ENCODE assay signal across 22 cellular contexts in genomic region chr17:43140396-43141332, GRCh38. TPM values are rescaled to one million over a fixed set of nuclear protein-coding genes. Genes with fewer than 3 reads are reported as not detected.
A peak's percentile ranks its signal among the peaks of the same experiment; 100 is the strongest.
DNase-seq lines count a peak whose midpoint lies in the region; ATAC-seq and TF ChIP-seq lines count a peak whose summit lies in the region.
"Had no signal": no experiment of that assay in that cellular context is flagged by ENCODE, and none has a peak within 500 bp of the region (broad histone marks: within the 10 kb centered on the region; RNA-seq: fewer than 3 reads in every experiment).

No MANE protein-coding gene starts in this region.

- no peak for TF ChIP-seq CTCF in HL-60 (IDR thresholded peaks at IDR 0.05; ENCODE audit: insufficient read depth, low read length)
- TF ChIP-seq CTCF in endothelial cell (IDR thresholded peaks at IDR 0.05; ENCODE audit: unreplicated experiment): no peak

- H3K36me3 Mint-ChIP-seq in endothelial cell (ENCODE audit: low read depth, unreplicated experiment): peaks cover 5% of the 10 kb centered on the region
- H3K36me3 Mint-ChIP-seq: natural killer cell treated with Interleukin-12 subunit alpha and Interleukin-12 subunit beta and Interleukin-15 and Interleukin-18, amount 100 ng/mL, for 72 hours had no signal

- H3K4me3 ChIP-seq in HL-60 (replicated peaks; ENCODE audit: insufficient read depth, low read length): no peak overlapping the region
- H3K4me3 ChIP-seq: hepatocyte, testis had no signal

- H3K9me3 Mint-ChIP-seq in endothelial cell (ENCODE audit: unreplicated experiment): no peaks in the 10 kb centered on the region
- H3K9me3 Mint-ChIP-seq: activated naive CD8-positive, alpha-beta T cell treated with anti-CD3 and anti-CD28 coated beads, Interleukin-2, amount 10 ng/mL, durations not matched to agents 7 days and 5 days; natural killer cell treated with Interleukin-12 subunit alpha and Interleukin-12 subunit beta and Interleukin-15 and Interleukin-18, amount 100 ng/mL, for 72 hours had no signal

- peak overlapping the region; percentile 6 for H3K4me3 Mint-ChIP-seq in endothelial cell (ENCODE audit: unreplicated experiment)
- H3K4me3 Mint-ChIP-seq: activated naive CD8-positive, alpha-beta T cell treated with anti-CD3 and anti-CD28 coated beads, Interleukin-2, amount 10 ng/mL, durations not matched to agents 7 days and 5 days; natural killer cell treated with Interleukin-12 subunit alpha and Interleukin-12 subunit beta and Interleukin-15 and Interleukin-18, amount 100 ng/mL, for 72 hours had no signal

- H3K4me1 Mint-ChIP-seq in endothelial cell (ENCODE audit: unreplicated experiment): peaks cover 5% of the 10 kb centered on the region

- H3K27ac ChIP-seq in HL-60 (replicated peaks): peak overlapping the region; percentile 29
- H3K27ac ChIP-seq: hepatocyte, parathyroid adenoma, testis had no signal

- no peak overlapping the region for H3K27ac Mint-ChIP-seq in endothelial cell (ENCODE audit: unreplicated experiment)
- H3K27ac Mint-ChIP-seq: activated naive CD8-positive, alpha-beta T cell treated with anti-CD3 and anti-CD28 coated beads, Interleukin-2, amount 10 ng/mL, durations not matched to agents 7 days and 5 days; natural killer cell treated with Interleukin-12 subunit alpha and Interleukin-12 subunit beta and Interleukin-15 and Interleukin-18, amount 100 ng/mL, for 72 hours had no signal

- H3K27me3 Mint-ChIP-seq in endothelial cell (ENCODE audit: unreplicated experiment): no peaks in the 10 kb centered on the region
- H3K27me3 Mint-ChIP-seq: activated naive CD8-positive, alpha-beta T cell treated with anti-CD3 and anti-CD28 coated beads, Interleukin-2, amount 10 ng/mL, durations not matched to agents 7 days and 5 days; natural killer cell treated with Interleukin-12 subunit alpha and Interleukin-12 subunit beta and Interleukin-15 and Interleukin-18, amount 100 ng/mL, for 72 hours had no signal

- no peaks in the 10 kb centered on the region for H3K27me3 ChIP-seq in HL-60 (ENCODE audit: insufficient read depth, poor library complexity, severe bottlenecking)
- H3K27me3 ChIP-seq: hepatocyte, testis had no signal

- ATAC-seq in GM21576 (IDR thresholded peaks at IDR 0.05; ENCODE audit: unreplicated experiment): no peak
- no peak for ATAC-seq in HG03280 (IDR thresholded peaks at IDR 0.05; ENCODE audit: unreplicated experiment)
- ATAC-seq: left ventricle myocardium superior; natural killer cell treated with Interleukin-12 subunit alpha and Interleukin-12 subunit beta and Interleukin-15 and Interleukin-18, amount 100 ng/mL, for 72 hours had no signal

- peak; percentile 5 for DNase-seq in Ammon's horn (ENCODE audit: low spot score)
- peak in 1 of 2 experiments; percentile 57 for DNase-seq in HL-60 (ENCODE audit: low read depth in 1 of 2, low spot score in 1 of 2)
- peak; percentile 75 for DNase-seq in SKM-1 (lab: John Stamatoyannopoulos, UW; ENCODE audit: unreplicated experiment)
- DNase-seq in endothelial cell (ENCODE audit: low spot score): no peak
- no peak for DNase-seq in COLO668 (lab: John Stamatoyannopoulos, UW; ENCODE audit: unreplicated experiment)
- no peak for DNase-seq in AG08396 (ENCODE audit: low spot score)
- DNase-seq: ACHN; activated CD4-positive, alpha-beta T cell treated with anti-CD3 and anti-CD28 coated beads for 48 hours; activated effector memory CD4-positive, alpha-beta T cell treated with Interleukin-2 at 50 U/mL for 16 hours; activated naive CD8-positive, alpha-beta T cell treated with anti-CD3 and anti-CD28 coated beads, Interleukin-2, amount 10 ng/mL, durations not matched to agents 7 days and 5 days; cerebellar nuclear complex; effector CD4-positive, alpha-beta T cell; left ventricle myocardium superior; midbrain; NCI-H1694; NCI-H526 treated with DMSO at 0.1 percent for 48 hours; testis had no signal

RNA-seq across cellular contexts. Expression of gene BRCA1, which starts 15.5 kb away (rescaled TPM):
- total RNA-seq in endothelial cell (ENCODE audit: unreplicated experiment): 8.7 TPM

RNA-seq across cellular contexts. Expression of gene NBR1, which starts 30.4 kb away (rescaled TPM):
- total RNA-seq in endothelial cell (ENCODE audit: unreplicated experiment): 74.9 TPM

Comparison
In these comparisons a context has a peak if more than half of its experiments do, and no peak if none do; other contexts are left out.
1. DNase-seq: peak in Ammon's horn (single experiment) and SKM-1 (single experiment); none in endothelial cell (single experiment), COLO668 (single experiment) and AG08396 (single experiment).